Comparison of ENCODE assay signal across 8 cellular contexts in genomic region chr13:98977568-98978270, GRCh38. TPM values are rescaled to one million over a fixed set of nuclear protein-coding genes. Genes with fewer than 3 reads are reported as not detected.
DNase-seq lines count a peak whose midpoint lies in the region; ATAC-seq lines count a peak whose summit lies in the region.

TSS of gene DOCK9 (minus strand) at chr13:98978064. CDS start at chr13:98977909, 155 bp downstream.

- H3K4me1 ChIP-seq in rectal smooth muscle tissue (ENCODE audit: control insufficient read depth, insufficient read depth, low read length): peaks cover 31% of the 10 kb centered on the region

- no peaks in the 10 kb centered on the region for H3K27me3 ChIP-seq in rectal smooth muscle tissue (ENCODE audit: control insufficient read depth, insufficient read depth, low read length)

- intact Hi-C loops in activated CD4-positive, alpha-beta T cell treated with anti-CD3 and anti-CD28 coated beads for 36 hours (cut with DNase I, micrococcal nuclease): no loop called here

- POLR2A ChIA-PET in activated CD4-positive, alpha-beta T cell treated with anti-CD3 and anti-CD28 coated beads for 36 hours (lab: Charles Lee): no interaction called here

- no peaks in the 10 kb centered on the region for H3K9me3 Mint-ChIP-seq in activated CD4-positive, alpha-beta T cell treated with anti-CD3 and anti-CD28 coated beads for 36 hours (ENCODE audit: low read depth)

- no peaks in the 10 kb centered on the region for H3K27me3 Mint-ChIP-seq in activated CD4-positive, alpha-beta T cell treated with anti-CD3 and anti-CD28 coated beads for 36 hours

- H3K36me3 Mint-ChIP-seq in activated CD4-positive, alpha-beta T cell treated with anti-CD3 and anti-CD28 coated beads for 36 hours (ENCODE audit: low read depth): no peaks in the 10 kb centered on the region

- no peak within 1 kb of the TSS for H3K27ac Mint-ChIP-seq in activated CD4-positive, alpha-beta T cell treated with anti-CD3 and anti-CD28 coated beads for 36 hours

- DNase-seq in activated CD4-positive, alpha-beta T cell treated with anti-CD3 and anti-CD28 coated beads for 36 hours: no peak
- DNase-seq in activated CD4-positive, alpha-beta T cell treated with anti-CD3 and anti-CD28 coated beads, Interleukin-2, amount 50 U/mL, for 48 hours: no peak
- DNase-seq in astrocyte of the hippocampus (ENCODE audit: low read depth, low spot score) (peak; percentile 84), hypothalamus (lab: John Stamatoyannopoulos, UW) (peak in 47 of 51 donors; percentile 13 to 90 (median 61))
- no peak for DNase-seq in stimulated activated CD4-positive, alpha-beta T cell treated with anti-CD3 and anti-CD28 coated beads, Interleukin-4, amount 100 ng/mL, for 24 hours

- H3K36me3 ChIP-seq in rectal smooth muscle tissue (ENCODE audit: control insufficient read depth, insufficient read depth, low read length): no peaks in the 10 kb centered on the region

- peaks cover 74% of the 10 kb centered on the region for H3K4me1 Mint-ChIP-seq in activated CD4-positive, alpha-beta T cell treated with anti-CD3 and anti-CD28 coated beads for 36 hours

- H3K9ac ChIP-seq in rectal smooth muscle tissue (ENCODE audit: low read length): no peak within 1 kb of the TSS

- CTCF ChIA-PET in activated CD4-positive, alpha-beta T cell treated with anti-CD3 and anti-CD28 coated beads for 36 hours (lab: Charles Lee): interaction anchor here (0.6 to 1.8 kb wide), 3 partner anchors 8 to 50 kb away, joined by 3 to 6 read pairs (median 4); no protein-coding TSS in a partner anchor

- no peak for ATAC-seq in activated CD4-positive, alpha-beta T cell treated with anti-CD3 and anti-CD28 coated beads for 36 hours
- no peak for ATAC-seq in GM19452 (IDR thresholded peaks at IDR 0.05; ENCODE audit: unreplicated experiment)
- no peak for ATAC-seq in GM21423 (IDR thresholded peaks at IDR 0.05; ENCODE audit: unreplicated experiment)

- H3K4me3 Mint-ChIP-seq in activated CD4-positive, alpha-beta T cell treated with anti-CD3 and anti-CD28 coated beads for 36 hours: no peak within 1 kb of the TSS

- peak within 1 kb of the TSS; percentile 71 for H3K4me3 ChIP-seq in rectal smooth muscle tissue (ENCODE audit: low read length)

- H3K27ac ChIP-seq in rectal smooth muscle tissue (ENCODE audit: low read depth, low read length): peak within 1 kb of the TSS; percentile 42

RNA-seq across cellular contexts. Expression of gene DOCK9, which starts in this region (rescaled TPM):
- total RNA-seq in activated CD4-positive, alpha-beta T cell treated with anti-CD3 and anti-CD28 coated beads for 36 hours: 10 to 100 TPM; 36.0 to 42.6 TPM

Comparison
In these comparisons a context has a peak if more than half of its experiments do, and no peak if none do; other contexts are left out.
1. DNase-seq: peak in astrocyte of the hippocampus (single experiment) and hypothalamus (47 of 51); none in activated CD4-positive, alpha-beta T cell treated with anti-CD3 and anti-CD28 coated beads for 36 hours (single experiment), activated CD4-positive, alpha-beta T cell treated with anti-CD3 and anti-CD28 coated beads, Interleukin-2, amount 50 U/mL, for 48 hours (0 of 2) and stimulated activated CD4-positive, alpha-beta T cell treated with anti-CD3 and anti-CD28 coated beads, Interleukin-4, amount 100 ng/mL, for 24 hours (single experiment).